In the genomic region with DNA sequence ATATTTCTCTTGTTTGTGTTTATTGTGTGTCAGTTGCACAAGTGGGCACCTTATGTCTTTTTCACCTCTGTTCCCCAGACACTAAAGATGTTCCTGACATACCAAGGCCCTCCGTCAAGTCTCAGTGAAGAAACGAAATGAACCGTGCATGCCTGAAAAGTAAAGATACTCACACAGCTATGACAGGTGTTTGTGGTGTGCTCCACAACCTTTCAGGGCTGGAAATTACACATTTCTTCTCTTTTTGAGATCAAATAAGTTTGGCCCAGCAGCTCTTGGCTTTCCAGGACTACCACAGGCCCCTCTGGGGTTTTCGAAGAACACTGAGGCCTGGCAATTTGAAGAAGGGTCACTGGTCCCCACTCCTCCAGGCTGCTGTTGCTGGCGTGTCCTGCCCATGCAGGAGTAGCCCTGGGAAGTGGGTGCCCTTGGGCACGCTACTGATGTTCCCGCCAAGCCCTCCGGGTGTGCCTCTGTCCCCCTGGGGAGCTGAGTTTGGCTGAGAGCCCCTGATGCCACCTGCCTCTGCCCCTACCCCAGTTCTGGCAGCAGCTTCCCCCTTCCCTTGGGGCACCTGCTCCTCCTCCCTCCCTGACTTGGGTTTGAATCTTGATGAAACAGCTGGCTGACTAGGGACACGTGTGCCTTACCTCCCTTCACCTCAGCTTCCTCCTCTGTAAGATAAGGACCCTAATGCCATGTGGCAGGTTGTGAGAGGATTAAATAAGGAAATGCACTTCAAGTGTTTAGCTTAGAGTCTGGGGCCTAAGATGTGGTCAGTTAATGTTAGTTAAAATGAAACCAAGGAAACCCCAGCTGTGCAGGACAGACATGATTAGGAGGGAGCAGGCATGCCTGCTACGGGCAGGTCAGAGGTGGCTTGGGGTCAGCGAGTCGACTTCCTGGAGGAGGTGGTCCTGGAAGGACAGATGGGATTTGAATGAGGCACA, we compare ENCODE assay signal across 8 cellular contexts. TPM values are rescaled to one million over a fixed set of nuclear protein-coding genes. Genes with fewer than 3 reads are reported as not detected.
DNase-seq lines count a peak whose midpoint lies in the region; ATAC-seq and TF ChIP-seq lines count a peak whose summit lies in the region.

No MANE protein-coding gene starts in this region.

- peak overlapping the region; percentile 93 to 99 (median 96) for H3K27ac Mint-ChIP-seq in CD14-positive monocyte
- H3K27ac Mint-ChIP-seq in endodermal cell = peak overlapping the region; percentile 26

- 0 out of 2 replicates have a peak overlapping the region, but pooled peaks have one; percentile 14 for H3K27ac ChIP-seq in KMS-11
- no peak overlapping the region for H3K27ac ChIP-seq in endodermal cell (ENCODE audit: low read depth, low read length)
- no peak overlapping the region for H3K27ac ChIP-seq in smooth muscle cell (ENCODE audit: low read depth)
- peak overlapping the region in 2 of 4 donors; percentile 14 to 48 for H3K27ac ChIP-seq in transverse colon

- 91% methylated on average over 6 to 12 of the region's 12 CpGs for WGBS in endodermal cell (ENCODE audit: insufficient coverage in 1 of 2, insufficient read length in 1 of 2), 2 experiments
- WGBS in smooth muscle cell (ENCODE audit: low lambda C conversion rate) = 90% methylated on average over 12 of the region's 12 CpGs
- 62 to 70% methylated on average over 6 to 12 of the region's 12 CpGs for WGBS in transverse colon (ENCODE audit: low coverage in 1 of 2), 2 donors

- no peak for TF ChIP-seq POLR2A in transverse colon (IDR thresholded peaks at IDR 0.05)

- H3K9me3 Mint-ChIP-seq in CD14-positive monocyte = peaks cover 0 to 3% (median 0%) of the 10 kb centered on the region in 7 donors
- H3K9me3 Mint-ChIP-seq in endodermal cell = no peaks in the 10 kb centered on the region

- peak overlapping the region; percentile 67 to 86 for H3K4me3 Mint-ChIP-seq in CD14-positive monocyte
- no peak overlapping the region for H3K4me3 Mint-ChIP-seq in endodermal cell

- peak; percentile 79 for ATAC-seq in GM19463 (IDR thresholded peaks at IDR 0.05; ENCODE audit: unreplicated experiment)

- H3K36me3 ChIP-seq in KMS-11 (ENCODE audit: insufficient read depth) = no peaks in the 10 kb centered on the region
- H3K36me3 ChIP-seq in endodermal cell (ENCODE audit: control insufficient read depth, insufficient read depth, low read length) = no peaks in the 10 kb centered on the region
- no peaks in the 10 kb centered on the region for H3K36me3 ChIP-seq in smooth muscle cell (ENCODE audit: low read depth)
- no peaks in the 10 kb centered on the region for H3K36me3 ChIP-seq in transverse colon

- H3K9me3 ChIP-seq in endodermal cell (ENCODE audit: control insufficient read depth, low read length) = no peaks in the 10 kb centered on the region
- no peaks in the 10 kb centered on the region for H3K9me3 ChIP-seq in smooth muscle cell (replicated peaks; ENCODE audit: low read depth)
- no peaks in the 10 kb centered on the region for H3K9me3 ChIP-seq in transverse colon

- DNase-seq in CD14-positive monocyte (ENCODE audit: low spot score) (no peak), endodermal cell (no peak), HuH-7.5 (ENCODE audit: low spot score) (no peak), smooth muscle cell (lab: John Stamatoyannopoulos, UW; ENCODE audit: unreplicated experiment) (no peak), OCI-M2 (lab: John Stamatoyannopoulos, UW; ENCODE audit: unreplicated experiment) (no peak), transverse colon (no peak)

- H3K4me1 ChIP-seq in KMS-11 (ENCODE audit: low read depth, poor library complexity, severe bottlenecking) (peaks cover 45% of the 10 kb centered on the region), endodermal cell (ENCODE audit: control insufficient read depth, insufficient read depth, low read length) (no peaks in the 10 kb centered on the region), smooth muscle cell (ENCODE audit: low read depth) (no peaks in the 10 kb centered on the region), transverse colon (peaks cover 0 to 8% (median 6%) of the 10 kb centered on the region in 4 donors)

- H3K36me3 Mint-ChIP-seq in CD14-positive monocyte = peaks cover 0 to 7% of the 10 kb centered on the region in 2 donors
- no peaks in the 10 kb centered on the region for H3K36me3 Mint-ChIP-seq in endodermal cell (ENCODE audit: low read depth)

- TF ChIP-seq CTCF in CD14-positive monocyte (IDR thresholded peaks at IDR 0.05) = no peak
- no peak for TF ChIP-seq CTCF in KMS-11 (conservative IDR thresholded peaks at IDR 0.05; ENCODE audit: low read depth, low read length)
- TF ChIP-seq CTCF in endodermal cell (conservative IDR thresholded peaks at IDR 0.05) = no peak
- no peak for TF ChIP-seq CTCF in smooth muscle cell (IDR thresholded peaks at IDR 0.05; ENCODE audit: borderline replicate concordance, insufficient read depth, poor library complexity, severe bottlenecking)
- TF ChIP-seq CTCF in transverse colon (IDR thresholded peaks at IDR 0.05) = no peak

- H3K4me1 Mint-ChIP-seq in CD14-positive monocyte = peaks cover 37% of the 10 kb centered on the region
- H3K4me1 Mint-ChIP-seq in endodermal cell = peaks cover 13% of the 10 kb centered on the region

- no peaks in the 10 kb centered on the region for H3K27me3 ChIP-seq in KMS-11 (ENCODE audit: insufficient read depth, low read depth)
- H3K27me3 ChIP-seq in endodermal cell (ENCODE audit: control insufficient read depth, insufficient read depth, low read length, poor library complexity, severe bottlenecking) = no peaks in the 10 kb centered on the region
- no peaks in the 10 kb centered on the region for H3K27me3 ChIP-seq in smooth muscle cell (ENCODE audit: low read depth)
- H3K27me3 ChIP-seq in transverse colon = no peaks in the 10 kb centered on the region

- in situ Hi-C loops in transverse colon (cut with MboI; ENCODE audit: low pct_ligation_motif_present in 1 of 4, low pct_unique_long_range_greater_than_20kb in 1 of 4, low sequenced_read_pairs in 3 of 4) = no loop called here

- intact Hi-C loops in CD14-positive monocyte (cut with micrococcal nuclease) = loop anchor here (5.0 to 10.0 kb wide), 2 partner anchors 171 to 178 kb away; no protein-coding TSS in a partner anchor
- intact Hi-C loops in transverse colon (cut with DNase I; ENCODE audit: low total_unique reads) = no loop called here

- H3K27me3 Mint-ChIP-seq in CD14-positive monocyte (ENCODE audit: low read depth in 3 of 3) (peaks cover 0 to 6% (median 4%) of the 10 kb centered on the region in 3 donors), endodermal cell (ENCODE audit: insufficient read depth) (no peaks in the 10 kb centered on the region)

- peak overlapping the region; percentile 41; the same call in 1 of the 2 replicates for H3K4me2 ChIP-seq in KMS-11
- no peak overlapping the region for H3K4me2 ChIP-seq in smooth muscle cell

- no peaks in the 10 kb centered on the region for H4K20me1 ChIP-seq in KMS-11 (ENCODE audit: insufficient read depth)
- H4K20me1 ChIP-seq in smooth muscle cell (ENCODE audit: low read depth) = no peaks in the 10 kb centered on the region

- H2AFZ ChIP-seq in KMS-11 (ENCODE audit: low read depth) (peak overlapping the region; percentile 26; the same call in 1 of the 2 replicates), smooth muscle cell (ENCODE audit: low read depth) (no peak overlapping the region)

- TF ChIP-seq EP300 in transverse colon (IDR thresholded peaks at IDR 0.05; ENCODE audit: low read depth) = no peak

- H3K4me3 ChIP-seq in KMS-11 (IDR thresholded peaks at IDR 0.05; ENCODE audit: insufficient read depth, low read depth, low read length) = no peak overlapping the region
- H3K4me3 ChIP-seq in endodermal cell (ENCODE audit: low read length) = no peak overlapping the region
- no peak overlapping the region for H3K4me3 ChIP-seq in smooth muscle cell
- H3K4me3 ChIP-seq in transverse colon = no peak overlapping the region

- no peak overlapping the region for H3K9ac ChIP-seq in KMS-11
- no peak overlapping the region for H3K9ac ChIP-seq in endodermal cell (ENCODE audit: extremely low read depth, low read length, poor library complexity, severe bottlenecking)
- no peak overlapping the region for H3K9ac ChIP-seq in smooth muscle cell (ENCODE audit: low read depth)

- H3K79me2 ChIP-seq in KMS-11 (ENCODE audit: insufficient read depth, low read depth) (no peaks in the 10 kb centered on the region), smooth muscle cell (ENCODE audit: low read depth) (no peaks in the 10 kb centered on the region)

- H3F3A ChIP-seq in smooth muscle cell (ENCODE audit: low read depth) = no peaks in the 10 kb centered on the region

RNA-seq across cellular contexts. Expression of gene GADD45G, which starts 49.1 kb away (rescaled TPM):
- 1 to 10 TPM; 1.1 to 1.3 TPM for polyA plus RNA-seq in CD14-positive monocyte
- 1 to 10 TPM; 5.1 to 9.6 TPM for total RNA-seq in endodermal cell
- polyA plus RNA-seq in endodermal cell (2013, experiment 1 of 2) = 66.1 TPM
- polyA plus RNA-seq in endodermal cell (2013, experiment 2 of 2) = 58.2 TPM
- 1.5 and 6.9 TPM in 2 replicates for total RNA-seq in smooth muscle cell
- 10.7 and 11.3 TPM in 2 replicates for polyA plus RNA-seq in smooth muscle cell
- 10 to 100 TPM in 2 of 4 donors, 1 to 10 TPM in 2; 8.4 to 12.7 (median 10.3) TPM for total RNA-seq in transverse colon

RNA-seq across cellular contexts. Expression of gene SEMA4D, which starts 57.8 kb away (rescaled TPM):
- 10 to 100 TPM; 28.2 to 28.6 TPM for polyA plus RNA-seq in CD14-positive monocyte
- total RNA-seq in endodermal cell = 10 to 100 TPM; 42.8 to 51.0 TPM
- 19.7 TPM for polyA plus RNA-seq in endodermal cell (2013, experiment 1 of 2)
- polyA plus RNA-seq in endodermal cell (2013, experiment 2 of 2) = 18.5 TPM
- total RNA-seq in smooth muscle cell = 2.4 and 2.7 TPM in 2 replicates
- 0.63 and 3.4 TPM in 2 replicates for polyA plus RNA-seq in smooth muscle cell
- total RNA-seq in transverse colon = 10 to 100 TPM in 3 of 4 donors, 1 to 10 TPM in 1; 8.7 to 29.1 (median 14.5) TPM
